Comparison of ENCODE assay signal across 8 cellular contexts in the genomic region with DNA sequence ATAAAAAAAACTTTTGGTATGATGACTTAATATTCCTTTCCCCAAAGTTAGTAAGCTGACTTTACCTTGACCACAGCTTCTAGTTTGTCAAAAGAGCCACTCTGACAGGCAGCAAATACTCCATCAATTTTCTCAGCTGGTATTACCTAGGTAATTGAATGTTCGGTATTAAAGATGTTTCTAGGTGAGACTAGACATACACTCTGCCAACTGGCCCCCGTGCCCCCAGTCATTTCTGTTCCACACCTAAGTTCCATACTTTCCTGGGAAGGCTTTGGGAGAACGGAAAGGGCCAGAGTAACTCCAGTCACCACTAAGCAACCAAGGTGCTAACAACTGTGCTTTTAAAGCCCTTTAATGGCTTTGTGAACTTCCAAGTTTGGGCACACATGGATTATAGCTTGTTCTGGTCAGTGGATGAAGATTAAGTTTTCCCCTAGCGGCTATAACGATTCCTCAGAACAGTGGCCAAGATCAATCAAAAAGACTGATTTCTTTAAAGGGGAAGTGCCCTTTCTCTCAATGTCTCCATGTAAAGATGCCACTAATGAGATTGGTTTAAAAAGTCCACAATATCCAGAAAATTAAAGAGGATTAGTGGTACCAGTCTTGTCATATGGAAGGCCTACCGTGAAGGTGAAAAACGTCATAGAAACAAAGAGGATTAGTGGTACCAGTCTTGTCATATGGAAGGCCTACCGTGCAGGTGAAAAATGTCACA. TPM values are rescaled to one million over a fixed set of nuclear protein-coding genes. Genes with fewer than 3 reads are reported as not detected.
A peak's percentile ranks its signal among the peaks of the same experiment; 100 is the strongest.
DNase-seq lines count a peak whose midpoint lies in the region; ATAC-seq and TF ChIP-seq lines count a peak whose summit lies in the region.

No MANE protein-coding gene starts in this region.

- TF ChIP-seq CTCF in epithelial cell of esophagus (IDR thresholded peaks at IDR 0.05; ENCODE audit: insufficient read depth, low read depth, low read length, missing control alignments) (no peak), adrenal gland (IDR thresholded peaks at IDR 0.05) (peak in 1 of 6 experiments; percentile 13)

- intact Hi-C loops in adrenal gland (cut with DNase I) = no loop called here

- DNase-seq in stimulated activated CD4-positive, alpha-beta T cell treated with anti-CD3 and anti-CD28 coated beads, Interleukin-15, amount 100 ng/mL, for 24 hours = peak; percentile 50
- DNase-seq in stimulated activated CD4-positive, alpha-beta T cell treated with anti-CD3 and anti-CD28 coated beads, Interleukin-2, amount 100 ng/mL, for 48 hours = no peak
- DNase-seq in epithelial cell of esophagus (ENCODE audit: low read depth) = peak; percentile 49
- DNase-seq in stimulated activated naive CD8-positive, alpha-beta T cell treated with anti-CD3 and anti-CD28 coated beads, Interleukin-15, Interleukin-2, amounts not matched to agents 100 U/mL and 50 U/mL, for 24 hours = peak; percentile 39
- no peak for DNase-seq in adrenal gland
- DNase-seq in NCI-H146 (lab: John Stamatoyannopoulos, UW) = no peak
- no peak for DNase-seq in mesenteric fat pad (ENCODE audit: low spot score)

- H3K27me3 ChIP-seq in adrenal gland = no peaks in the 10 kb centered on the region

- peaks cover 9 to 36% of the 10 kb centered on the region in 2 donors for H3K4me1 ChIP-seq in adrenal gland (replicated peaks in 1 of 2)

- TF ChIP-seq POLR2A in Raji (IDR thresholded peaks at IDR 0.05; ENCODE audit: insufficient read depth, low read depth, low read length) (peak; percentile 60), adrenal gland (IDR thresholded peaks at IDR 0.05) (no peak)

- peaks cover 0 to 56% of the 10 kb centered on the region in 2 donors for H3K36me3 ChIP-seq in adrenal gland (replicated peaks in 1 of 2)

- H3K4me3 ChIP-seq in epithelial cell of esophagus (ENCODE audit: low read length) = no peak overlapping the region
- no peak overlapping the region for H3K4me3 ChIP-seq in adrenal gland

- WGBS in adrenal gland, 4 donors = 66 to 76% (median 70%) methylated on average over 8 of the region's 8 CpGs

- no peaks in the 10 kb centered on the region for H3K9me3 ChIP-seq in adrenal gland (replicated peaks in 1 of 3)

- ATAC-seq in stimulated activated naive CD8-positive, alpha-beta T cell treated with anti-CD3 and anti-CD28 coated beads, Interleukin-15, Interleukin-2, amounts not matched to agents 100 U/mL and 50 U/mL, for 24 hours = peak; percentile 54

- H3K27ac ChIP-seq in adrenal gland = no peak overlapping the region

RNA-seq across cellular contexts. Expression of a gene that starts 7.0 kb away (rescaled TPM):
- total RNA-seq in adrenal gland (100 to 1,000 TPM; 221 to 774 (median 444) TPM), mesenteric fat pad (237 TPM)
- 100 to 1,000 TPM; 506 to 547 (median 520) TPM for polyA plus RNA-seq in adrenal gland

RNA-seq across cellular contexts. Expression of a gene that starts 15.9 kb away (rescaled TPM):
- 10 to 100 TPM in 2 of 8 donors, 1 to 10 TPM in 6; 5.3 to 12.1 (median 8.6) TPM for total RNA-seq in adrenal gland
- polyA plus RNA-seq in adrenal gland = 10 to 100 TPM in 2 of 3 donors, 1 to 10 TPM in 1; 9.0 to 13.1 (median 12.1) TPM
- 6.4 TPM for total RNA-seq in mesenteric fat pad

RNA-seq across cellular contexts. Expression of a gene that starts 52.1 kb away (rescaled TPM):
- total RNA-seq in adrenal gland (10 to 100 TPM in 1 of 8 donors, 1 to 10 TPM in 5, under 1 TPM in 2; 0.18 to 10.4 (median 2.5) TPM), mesenteric fat pad (1,676 TPM)
- polyA plus RNA-seq in adrenal gland = 10 to 100 TPM in 1 of 3 donors, under 1 TPM in 2; 0.71 to 18.0 (median 0.97) TPM

Comparison
In these comparisons a context has a peak if more than half of its experiments do, and no peak if none do; other contexts are left out.
1. DNase-seq: peak in stimulated activated CD4-positive, alpha-beta T cell treated with anti-CD3 and anti-CD28 coated beads, Interleukin-15, amount 100 ng/mL, for 24 hours (single experiment), epithelial cell of esophagus (single experiment) and stimulated activated naive CD8-positive, alpha-beta T cell treated with anti-CD3 and anti-CD28 coated beads, Interleukin-15, Interleukin-2, amounts not matched to agents 100 U/mL and 50 U/mL, for 24 hours (single experiment); none in stimulated activated CD4-positive, alpha-beta T cell treated with anti-CD3 and anti-CD28 coated beads, Interleukin-2, amount 100 ng/mL, for 48 hours (0 of 2), adrenal gland (0 of 7), NCI-H146 (single experiment) and mesenteric fat pad (single experiment).
2. RNA of a gene that starts 52.1 kb away (total RNA-seq): 1,676 TPM in mesenteric fat pad (single experiment); 0.18 to 10.4 TPM in adrenal gland; every median in the first group is over 100 times any median in the second.